ENCODE assay signal across 1 cellular context in the genomic region with DNA sequence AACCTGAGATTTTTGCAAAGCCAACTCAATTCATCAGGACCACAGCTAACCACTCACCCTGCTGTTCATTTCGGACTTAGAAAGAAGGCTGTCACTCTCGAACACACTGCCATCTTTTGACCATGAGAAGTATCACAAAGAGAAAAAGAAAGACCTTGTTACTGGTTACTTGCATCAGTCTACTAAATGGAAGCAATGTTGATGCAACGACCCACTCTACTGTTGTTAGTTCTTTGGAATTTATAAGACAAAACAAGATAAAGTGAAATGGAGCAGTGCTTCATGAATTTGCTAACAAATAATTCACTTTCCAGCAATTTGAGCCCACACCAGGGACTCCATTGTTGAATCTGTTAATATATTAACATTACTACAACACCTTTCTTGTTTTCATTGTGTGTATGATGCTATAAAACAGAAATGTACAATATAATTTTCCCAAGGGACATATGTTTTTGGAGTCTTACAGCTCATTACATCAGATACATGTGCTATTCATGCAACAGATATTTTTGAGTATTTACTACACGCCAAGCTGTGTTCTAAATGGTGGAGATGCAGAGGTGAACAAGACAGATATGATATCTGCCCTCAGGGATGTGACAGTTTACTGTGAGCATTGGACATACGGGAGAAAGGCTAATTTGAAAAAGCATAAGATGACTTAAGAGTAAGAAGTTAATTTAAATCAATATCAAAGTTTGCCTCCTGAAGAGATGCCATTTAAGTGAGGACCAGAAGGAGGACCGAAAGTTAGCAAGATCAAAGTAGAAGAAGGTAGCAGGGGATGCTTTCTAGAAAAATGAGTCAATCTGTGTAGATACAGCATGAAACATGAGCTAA.
TF ChIP-seq lines count a peak whose summit lies in the region.

No MANE protein-coding gene starts in this region.

TF ChIP-seq in HepG2, 621 proteins besides CTCF, POLR2A, EP300 and RAD21 (continued from another document and continues in another):
- TF ChIP-seq, protein P1, sequence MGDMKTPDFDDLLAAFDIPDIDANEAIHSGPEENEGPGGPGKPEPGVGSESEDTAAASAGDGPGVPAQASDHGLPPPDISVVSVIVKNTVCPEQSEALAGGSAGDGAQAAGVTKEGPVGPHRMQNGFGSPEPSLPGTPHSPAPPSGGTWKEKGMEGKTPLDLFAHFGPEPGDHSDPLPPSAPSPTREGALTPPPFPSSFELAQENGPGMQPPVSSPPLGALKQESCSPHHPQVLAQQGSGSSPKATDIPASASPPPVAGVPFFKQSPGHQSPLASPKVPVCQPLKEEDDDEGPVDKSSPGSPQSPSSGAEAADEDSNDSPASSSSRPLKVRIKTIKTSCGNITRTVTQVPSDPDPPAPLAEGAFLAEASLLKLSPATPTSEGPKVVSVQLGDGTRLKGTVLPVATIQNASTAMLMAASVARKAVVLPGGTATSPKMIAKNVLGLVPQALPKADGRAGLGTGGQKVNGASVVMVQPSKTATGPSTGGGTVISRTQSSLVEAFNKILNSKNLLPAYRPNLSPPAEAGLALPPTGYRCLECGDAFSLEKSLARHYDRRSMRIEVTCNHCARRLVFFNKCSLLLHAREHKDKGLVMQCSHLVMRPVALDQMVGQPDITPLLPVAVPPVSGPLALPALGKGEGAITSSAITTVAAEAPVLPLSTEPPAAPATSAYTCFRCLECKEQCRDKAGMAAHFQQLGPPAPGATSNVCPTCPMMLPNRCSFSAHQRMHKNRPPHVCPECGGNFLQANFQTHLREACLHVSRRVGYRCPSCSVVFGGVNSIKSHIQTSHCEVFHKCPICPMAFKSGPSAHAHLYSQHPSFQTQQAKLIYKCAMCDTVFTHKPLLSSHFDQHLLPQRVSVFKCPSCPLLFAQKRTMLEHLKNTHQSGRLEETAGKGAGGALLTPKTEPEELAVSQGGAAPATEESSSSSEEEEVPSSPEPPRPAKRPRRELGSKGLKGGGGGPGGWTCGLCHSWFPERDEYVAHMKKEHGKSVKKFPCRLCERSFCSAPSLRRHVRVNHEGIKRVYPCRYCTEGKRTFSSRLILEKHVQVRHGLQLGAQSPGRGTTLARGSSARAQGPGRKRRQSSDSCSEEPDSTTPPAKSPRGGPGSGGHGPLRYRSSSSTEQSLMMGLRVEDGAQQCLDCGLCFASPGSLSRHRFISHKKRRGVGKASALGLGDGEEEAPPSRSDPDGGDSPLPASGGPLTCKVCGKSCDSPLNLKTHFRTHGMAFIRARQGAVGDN (CRISPR knock-in tag; IDR thresholded peaks at IDR 0.05) = no peak
- TF ChIP-seq, protein P2, sequence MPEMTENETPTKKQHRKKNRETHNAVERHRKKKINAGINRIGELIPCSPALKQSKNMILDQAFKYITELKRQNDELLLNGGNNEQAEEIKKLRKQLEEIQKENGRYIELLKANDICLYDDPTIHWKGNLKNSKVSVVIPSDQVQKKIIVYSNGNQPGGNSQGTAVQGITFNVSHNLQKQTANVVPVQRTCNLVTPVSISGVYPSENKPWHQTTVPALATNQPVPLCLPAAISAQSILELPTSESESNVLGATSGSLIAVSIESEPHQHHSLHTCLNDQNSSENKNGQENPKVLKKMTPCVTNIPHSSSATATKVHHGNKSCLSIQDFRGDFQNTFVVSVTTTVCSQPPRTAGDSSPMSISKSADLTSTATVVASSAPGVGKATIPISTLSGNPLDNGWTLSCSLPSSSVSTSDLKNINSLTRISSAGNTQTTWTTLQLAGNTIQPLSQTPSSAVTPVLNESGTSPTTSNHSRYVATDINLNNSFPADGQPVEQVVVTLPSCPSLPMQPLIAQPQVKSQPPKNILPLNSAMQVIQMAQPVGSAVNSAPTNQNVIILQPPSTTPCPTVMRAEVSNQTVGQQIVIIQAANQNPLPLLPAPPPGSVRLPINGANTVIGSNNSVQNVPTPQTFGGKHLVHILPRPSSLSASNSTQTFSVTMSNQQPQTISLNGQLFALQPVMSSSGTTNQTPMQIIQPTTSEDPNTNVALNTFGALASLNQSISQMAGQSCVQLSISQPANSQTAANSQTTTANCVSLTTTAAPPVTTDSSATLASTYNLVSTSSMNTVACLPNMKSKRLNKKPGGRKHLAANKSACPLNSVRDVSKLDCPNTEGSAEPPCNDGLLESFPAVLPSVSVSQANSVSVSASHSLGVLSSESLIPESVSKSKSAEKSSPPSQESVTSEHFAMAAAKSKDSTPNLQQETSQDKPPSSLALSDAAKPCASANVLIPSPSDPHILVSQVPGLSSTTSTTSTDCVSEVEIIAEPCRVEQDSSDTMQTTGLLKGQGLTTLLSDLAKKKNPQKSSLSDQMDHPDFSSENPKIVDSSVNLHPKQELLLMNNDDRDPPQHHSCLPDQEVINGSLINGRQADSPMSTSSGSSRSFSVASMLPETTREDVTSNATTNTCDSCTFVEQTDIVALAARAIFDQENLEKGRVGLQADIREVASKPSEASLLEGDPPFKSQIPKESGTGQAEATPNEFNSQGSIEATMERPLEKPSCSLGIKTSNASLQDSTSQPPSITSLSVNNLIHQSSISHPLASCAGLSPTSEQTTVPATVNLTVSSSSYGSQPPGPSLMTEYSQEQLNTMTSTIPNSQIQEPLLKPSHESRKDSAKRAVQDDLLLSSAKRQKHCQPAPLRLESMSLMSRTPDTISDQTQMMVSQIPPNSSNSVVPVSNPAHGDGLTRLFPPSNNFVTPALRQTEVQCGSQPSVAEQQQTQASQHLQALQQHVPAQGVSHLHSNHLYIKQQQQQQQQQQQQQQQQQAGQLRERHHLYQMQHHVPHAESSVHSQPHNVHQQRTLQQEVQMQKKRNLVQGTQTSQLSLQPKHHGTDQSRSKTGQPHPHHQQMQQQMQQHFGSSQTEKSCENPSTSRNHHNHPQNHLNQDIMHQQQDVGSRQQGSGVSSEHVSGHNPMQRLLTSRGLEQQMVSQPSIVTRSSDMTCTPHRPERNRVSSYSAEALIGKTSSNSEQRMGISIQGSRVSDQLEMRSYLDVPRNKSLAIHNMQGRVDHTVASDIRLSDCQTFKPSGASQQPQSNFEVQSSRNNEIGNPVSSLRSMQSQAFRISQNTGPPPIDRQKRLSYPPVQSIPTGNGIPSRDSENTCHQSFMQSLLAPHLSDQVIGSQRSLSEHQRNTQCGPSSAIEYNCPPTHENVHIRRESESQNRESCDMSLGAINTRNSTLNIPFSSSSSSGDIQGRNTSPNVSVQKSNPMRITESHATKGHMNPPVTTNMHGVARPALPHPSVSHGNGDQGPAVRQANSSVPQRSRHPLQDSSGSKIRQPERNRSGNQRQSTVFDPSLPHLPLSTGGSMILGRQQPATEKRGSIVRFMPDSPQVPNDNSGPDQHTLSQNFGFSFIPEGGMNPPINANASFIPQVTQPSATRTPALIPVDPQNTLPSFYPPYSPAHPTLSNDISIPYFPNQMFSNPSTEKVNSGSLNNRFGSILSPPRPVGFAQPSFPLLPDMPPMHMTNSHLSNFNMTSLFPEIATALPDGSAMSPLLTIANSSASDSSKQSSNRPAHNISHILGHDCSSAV (CRISPR knock-in tag; IDR thresholded peaks at IDR 0.05; ENCODE audit: borderline replicate concordance) = no peak
- TF ChIP-seq KDM3A (CRISPR knock-in tag; IDR thresholded peaks at IDR 0.05; ENCODE audit: low read depth) = no peak
- no peak for TF ChIP-seq SCMH1 (CRISPR knock-in tag; IDR thresholded peaks at IDR 0.05; ENCODE audit: borderline replicate concordance)
- TF ChIP-seq CEBPG (CRISPR knock-in tag; IDR thresholded peaks at IDR 0.05) = peak; percentile 51; the same call in 1 of the 2 replicates
- TF ChIP-seq, protein P3, sequence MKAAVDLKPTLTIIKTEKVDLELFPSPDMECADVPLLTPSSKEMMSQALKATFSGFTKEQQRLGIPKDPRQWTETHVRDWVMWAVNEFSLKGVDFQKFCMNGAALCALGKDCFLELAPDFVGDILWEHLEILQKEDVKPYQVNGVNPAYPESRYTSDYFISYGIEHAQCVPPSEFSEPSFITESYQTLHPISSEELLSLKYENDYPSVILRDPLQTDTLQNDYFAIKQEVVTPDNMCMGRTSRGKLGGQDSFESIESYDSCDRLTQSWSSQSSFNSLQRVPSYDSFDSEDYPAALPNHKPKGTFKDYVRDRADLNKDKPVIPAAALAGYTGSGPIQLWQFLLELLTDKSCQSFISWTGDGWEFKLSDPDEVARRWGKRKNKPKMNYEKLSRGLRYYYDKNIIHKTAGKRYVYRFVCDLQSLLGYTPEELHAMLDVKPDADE (CRISPR knock-in tag; IDR thresholded peaks at IDR 0.05) = no peak
- no peak for TF ChIP-seq KLF13 (CRISPR knock-in tag; IDR thresholded peaks at IDR 0.05)
- no peak for TF ChIP-seq HOXA5 (CRISPR knock-in tag; IDR thresholded peaks at IDR 0.05)
- no peak for TF ChIP-seq NCOA5 (CRISPR knock-in tag; IDR thresholded peaks at IDR 0.05)
- no peak for TF ChIP-seq SIX4 (CRISPR knock-in tag; IDR thresholded peaks at IDR 0.05)
- TF ChIP-seq, protein P4, sequence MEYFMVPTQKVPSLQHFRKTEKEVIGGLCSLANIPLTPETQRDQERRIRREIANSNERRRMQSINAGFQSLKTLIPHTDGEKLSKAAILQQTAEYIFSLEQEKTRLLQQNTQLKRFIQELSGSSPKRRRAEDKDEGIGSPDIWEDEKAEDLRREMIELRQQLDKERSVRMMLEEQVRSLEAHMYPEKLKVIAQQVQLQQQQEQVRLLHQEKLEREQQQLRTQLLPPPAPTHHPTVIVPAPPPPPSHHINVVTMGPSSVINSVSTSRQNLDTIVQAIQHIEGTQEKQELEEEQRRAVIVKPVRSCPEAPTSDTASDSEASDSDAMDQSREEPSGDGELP (IDR thresholded peaks at IDR 0.05; ENCODE audit: borderline replicate concordance, low read depth) = no peak
- peak; percentile 58; the same call in 1 of the 2 replicates for TF ChIP-seq ZNF644 (CRISPR knock-in tag; IDR thresholded peaks at IDR 0.05; ENCODE audit: low read depth)
- TF ChIP-seq, protein P5, sequence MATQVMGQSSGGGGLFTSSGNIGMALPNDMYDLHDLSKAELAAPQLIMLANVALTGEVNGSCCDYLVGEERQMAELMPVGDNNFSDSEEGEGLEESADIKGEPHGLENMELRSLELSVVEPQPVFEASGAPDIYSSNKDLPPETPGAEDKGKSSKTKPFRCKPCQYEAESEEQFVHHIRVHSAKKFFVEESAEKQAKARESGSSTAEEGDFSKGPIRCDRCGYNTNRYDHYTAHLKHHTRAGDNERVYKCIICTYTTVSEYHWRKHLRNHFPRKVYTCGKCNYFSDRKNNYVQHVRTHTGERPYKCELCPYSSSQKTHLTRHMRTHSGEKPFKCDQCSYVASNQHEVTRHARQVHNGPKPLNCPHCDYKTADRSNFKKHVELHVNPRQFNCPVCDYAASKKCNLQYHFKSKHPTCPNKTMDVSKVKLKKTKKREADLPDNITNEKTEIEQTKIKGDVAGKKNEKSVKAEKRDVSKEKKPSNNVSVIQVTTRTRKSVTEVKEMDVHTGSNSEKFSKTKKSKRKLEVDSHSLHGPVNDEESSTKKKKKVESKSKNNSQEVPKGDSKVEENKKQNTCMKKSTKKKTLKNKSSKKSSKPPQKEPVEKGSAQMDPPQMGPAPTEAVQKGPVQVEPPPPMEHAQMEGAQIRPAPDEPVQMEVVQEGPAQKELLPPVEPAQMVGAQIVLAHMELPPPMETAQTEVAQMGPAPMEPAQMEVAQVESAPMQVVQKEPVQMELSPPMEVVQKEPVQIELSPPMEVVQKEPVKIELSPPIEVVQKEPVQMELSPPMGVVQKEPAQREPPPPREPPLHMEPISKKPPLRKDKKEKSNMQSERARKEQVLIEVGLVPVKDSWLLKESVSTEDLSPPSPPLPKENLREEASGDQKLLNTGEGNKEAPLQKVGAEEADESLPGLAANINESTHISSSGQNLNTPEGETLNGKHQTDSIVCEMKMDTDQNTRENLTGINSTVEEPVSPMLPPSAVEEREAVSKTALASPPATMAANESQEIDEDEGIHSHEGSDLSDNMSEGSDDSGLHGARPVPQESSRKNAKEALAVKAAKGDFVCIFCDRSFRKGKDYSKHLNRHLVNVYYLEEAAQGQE (IDR thresholded peaks at IDR 0.05; ENCODE audit: borderline replicate concordance in 1 of 2, low read depth in 1 of 2, low read length in 2 of 2) = no peak
- no peak for TF ChIP-seq ZBTB21 (CRISPR knock-in tag; IDR thresholded peaks at IDR 0.05)
- no peak for TF ChIP-seq CHCHD3 (CRISPR knock-in tag; IDR thresholded peaks at IDR 0.05)
- TF ChIP-seq ZNF30 (CRISPR knock-in tag; IDR thresholded peaks at IDR 0.05) = no peak
- TF ChIP-seq BHLHE40 (IDR thresholded peaks at IDR 0.05; ENCODE audit: low read length) = no peak
- TF ChIP-seq ZNF570 (CRISPR knock-in tag; IDR thresholded peaks at IDR 0.05; ENCODE audit: borderline replicate concordance) = no peak
- TF ChIP-seq ZNF678 (CRISPR knock-in tag; IDR thresholded peaks at IDR 0.05) = no peak
- TF ChIP-seq EZH2 (conservative IDR thresholded peaks at IDR 0.05; ENCODE audit: low read depth, low read length) = no peak
- TF ChIP-seq, protein P6, sequence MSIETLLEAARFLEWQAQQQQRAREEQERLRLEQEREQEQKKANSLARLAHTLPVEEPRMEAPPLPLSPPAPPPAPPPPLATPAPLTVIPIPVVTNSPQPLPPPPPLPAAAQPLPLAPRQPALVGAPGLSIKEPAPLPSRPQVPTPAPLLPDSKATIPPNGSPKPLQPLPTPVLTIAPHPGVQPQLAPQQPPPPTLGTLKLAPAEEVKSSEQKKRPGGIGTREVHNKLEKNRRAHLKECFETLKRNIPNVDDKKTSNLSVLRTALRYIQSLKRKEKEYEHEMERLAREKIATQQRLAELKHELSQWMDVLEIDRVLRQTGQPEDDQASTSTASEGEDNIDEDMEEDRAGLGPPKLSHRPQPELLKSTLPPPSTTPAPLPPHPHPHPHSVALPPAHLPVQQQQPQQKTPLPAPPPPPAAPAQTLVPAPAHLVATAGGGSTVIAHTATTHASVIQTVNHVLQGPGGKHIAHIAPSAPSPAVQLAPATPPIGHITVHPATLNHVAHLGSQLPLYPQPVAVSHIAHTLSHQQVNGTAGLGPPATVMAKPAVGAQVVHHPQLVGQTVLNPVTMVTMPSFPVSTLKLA (IDR thresholded peaks at IDR 0.05) = no peak
- TF ChIP-seq, protein P7, sequence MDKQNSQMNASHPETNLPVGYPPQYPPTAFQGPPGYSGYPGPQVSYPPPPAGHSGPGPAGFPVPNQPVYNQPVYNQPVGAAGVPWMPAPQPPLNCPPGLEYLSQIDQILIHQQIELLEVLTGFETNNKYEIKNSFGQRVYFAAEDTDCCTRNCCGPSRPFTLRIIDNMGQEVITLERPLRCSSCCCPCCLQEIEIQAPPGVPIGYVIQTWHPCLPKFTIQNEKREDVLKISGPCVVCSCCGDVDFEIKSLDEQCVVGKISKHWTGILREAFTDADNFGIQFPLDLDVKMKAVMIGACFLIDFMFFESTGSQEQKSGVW (CRISPR knock-in tag; IDR thresholded peaks at IDR 0.05; ENCODE audit: borderline replicate concordance) = no peak
- TF ChIP-seq, protein P8, sequence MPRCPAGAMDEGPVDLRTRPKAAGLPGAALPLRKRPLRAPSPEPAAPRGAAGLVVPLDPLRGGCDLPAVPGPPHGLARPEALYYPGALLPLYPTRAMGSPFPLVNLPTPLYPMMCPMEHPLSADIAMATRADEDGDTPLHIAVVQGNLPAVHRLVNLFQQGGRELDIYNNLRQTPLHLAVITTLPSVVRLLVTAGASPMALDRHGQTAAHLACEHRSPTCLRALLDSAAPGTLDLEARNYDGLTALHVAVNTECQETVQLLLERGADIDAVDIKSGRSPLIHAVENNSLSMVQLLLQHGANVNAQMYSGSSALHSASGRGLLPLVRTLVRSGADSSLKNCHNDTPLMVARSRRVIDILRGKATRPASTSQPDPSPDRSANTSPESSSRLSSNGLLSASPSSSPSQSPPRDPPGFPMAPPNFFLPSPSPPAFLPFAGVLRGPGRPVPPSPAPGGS (CRISPR knock-in tag; IDR thresholded peaks at IDR 0.05) = no peak
- TF ChIP-seq ZFP82 (CRISPR knock-in tag; IDR thresholded peaks at IDR 0.05; ENCODE audit: borderline replicate concordance) = no peak
- no peak for TF ChIP-seq CENPX (CRISPR knock-in tag; IDR thresholded peaks at IDR 0.05)
- no peak for TF ChIP-seq NFIB (CRISPR knock-in tag; IDR thresholded peaks at IDR 0.05; ENCODE audit: borderline replicate concordance)
- TF ChIP-seq, protein P9, sequence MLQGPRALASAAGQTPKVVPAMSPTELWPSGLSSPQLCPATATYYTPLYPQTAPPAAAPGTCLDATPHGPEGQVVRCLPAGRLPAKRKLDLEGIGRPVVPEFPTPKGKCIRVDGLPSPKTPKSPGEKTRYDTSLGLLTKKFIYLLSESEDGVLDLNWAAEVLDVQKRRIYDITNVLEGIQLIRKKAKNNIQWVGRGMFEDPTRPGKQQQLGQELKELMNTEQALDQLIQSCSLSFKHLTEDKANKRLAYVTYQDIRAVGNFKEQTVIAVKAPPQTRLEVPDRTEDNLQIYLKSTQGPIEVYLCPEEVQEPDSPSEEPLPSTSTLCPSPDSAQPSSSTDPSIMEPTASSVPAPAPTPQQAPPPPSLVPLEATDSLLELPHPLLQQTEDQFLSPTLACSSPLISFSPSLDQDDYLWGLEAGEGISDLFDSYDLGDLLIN (CRISPR knock-in tag; IDR thresholded peaks at IDR 0.05; ENCODE audit: borderline replicate concordance) = no peak
